In genomic region chr2:170932948-170933347, GRCh38 we compare ENCODE assay signal across 1 cellular context.
TF ChIP-seq lines count a peak whose summit lies in the region.

No MANE protein-coding gene starts in this region.

TF ChIP-seq in WTC11, 78 proteins besides CTCF, POLR2A, EP300 and RAD21 (continued from another document):
- TF ChIP-seq E2F4 (CRISPR knock-in tag; IDR thresholded peaks at IDR 0.05; ENCODE audit: borderline replicate concordance, low read depth) (no peak), ATF2 (CRISPR knock-in tag; IDR thresholded peaks at IDR 0.05; ENCODE audit: borderline replicate concordance, low read depth) (no peak), STAT6 (CRISPR knock-in tag; conservative IDR thresholded peaks at IDR 0.05; ENCODE audit: low read depth) (no peak), ATF6 (CRISPR knock-in tag; IDR thresholded peaks at IDR 0.05) (no peak), ZBTB43 (CRISPR knock-in tag; IDR thresholded peaks at IDR 0.05) (no peak), SMAD4 (CRISPR knock-in tag; IDR thresholded peaks at IDR 0.05) (no peak), ZNF281 (CRISPR knock-in tag; IDR thresholded peaks at IDR 0.05) (no peak), AFF4 (CRISPR knock-in tag; IDR thresholded peaks at IDR 0.05; ENCODE audit: borderline replicate concordance) (no peak)
